ENCODE assay signal across 10 cellular contexts in genomic region chr15:80619677-80620076, GRCh38.
A peak's percentile ranks its signal among the peaks of the same experiment; 100 is the strongest.
DNase-seq lines count a peak whose midpoint lies in the region; ATAC-seq, FAIRE-seq and TF ChIP-seq lines count a peak whose summit lies in the region.
"Had no signal": no experiment of that assay in that cellular context is flagged by ENCODE, and none has a peak within 500 bp of the region (broad histone marks: within the 10 kb centered on the region; RNA-seq: fewer than 3 reads in every experiment).

No MANE protein-coding gene starts in this region.

- H3K27ac ChIP-seq in colonic mucosa (no peak overlapping the region), liver (ENCODE audit: low read depth in 1 of 2, low read length in 2 of 2) (no peak overlapping the region)

- intact Hi-C loops in colonic mucosa (cut with DNase I), result loop anchor here (10.0 kb wide), 1 partner anchor 155 kb away; the partner anchor contains the start of gene CEMIP

- H3K4me1 ChIP-seq in BE2C (peaks cover 21% of the 10 kb centered on the region), colonic mucosa (no peaks in the 10 kb centered on the region), liver (ENCODE audit: control insufficient read depth in 4 of 4, insufficient read depth in 4 of 4, low read length in 3 of 4) (peaks cover 5 to 9% (median 8%) of the 10 kb centered on the region in 4 donors)

- H3K9me3 ChIP-seq in BE2C, result peaks cover 7% of the 10 kb centered on the region; the same call in 1 of the 2 replicates
- H3K9me3 ChIP-seq in colonic mucosa, result no peaks in the 10 kb centered on the region
- peaks cover 0 to 7% (median under 1%) of the 10 kb centered on the region in 4 donors for H3K9me3 ChIP-seq in liver (ENCODE audit: control insufficient read depth in 4 of 4, low read length in 3 of 4)

- TF ChIP-seq CTCF in BE2C (IDR thresholded peaks at IDR 0.05; ENCODE audit: low read depth, low read length) (0 out of 2 replicates have a peak, but pooled peaks have one; percentile 5), colonic mucosa (IDR thresholded peaks at IDR 0.05) (peak; percentile 30), liver (IDR thresholded peaks at IDR 0.05; ENCODE audit: low read depth, low read length, missing input control) (peak; percentile 33)

- no peaks in the 10 kb centered on the region for H3K27me3 ChIP-seq in BE2C
- H3K27me3 ChIP-seq in colonic mucosa, result no peaks in the 10 kb centered on the region
- H3K27me3 ChIP-seq in liver (ENCODE audit: control insufficient read depth in 4 of 4, insufficient read depth in 4 of 4, low read length in 3 of 4), result peaks cover 0 to under 1% (median 0%) of the 10 kb centered on the region in 4 donors

- H3K36me3 ChIP-seq in BE2C (no peaks in the 10 kb centered on the region), colonic mucosa (no peaks in the 10 kb centered on the region), liver (ENCODE audit: control insufficient read depth in 4 of 4, insufficient read depth in 3 of 4, low read depth in 1 of 4, low read length in 3 of 4) (no peaks in the 10 kb centered on the region)

- no peak for FAIRE-seq in HTR-8/SVneo (lab: Jason Lieb, UNC)
- FAIRE-seq: K562 had no signal

- H3K9ac ChIP-seq in colonic mucosa (ENCODE audit: low read depth in 2 of 2, low read length in 2 of 2) (no peak overlapping the region), liver (ENCODE audit: low read depth in 1 of 2, low read length in 2 of 2) (no peak overlapping the region)

- WGBS in liver, result 77% methylated on average over 1 of the region's 1 CpG

- H3K4me3 ChIP-seq in BE2C (ENCODE audit: low read depth, low read length), result no peak overlapping the region
- no peak overlapping the region for H3K4me3 ChIP-seq in colonic mucosa
- no peak overlapping the region for H3K4me3 ChIP-seq in liver (ENCODE audit: low read depth in 1 of 3, low read length in 3 of 3)
- H3K4me3 ChIP-seq: K562 had no signal

- ATAC-seq in HG03196 (IDR thresholded peaks at IDR 0.05; ENCODE audit: unreplicated experiment), result no peak
- ATAC-seq: activated CD8-positive, alpha-beta memory T cell treated with anti-CD3 and anti-CD28 coated beads, Interleukin-2, amount 10 ng/mL, durations not matched to agents 7 days and 5 days; K562 had no signal

- TF ChIP-seq RAD21 in liver (IDR thresholded peaks at IDR 0.05), result peak; percentile 42 to 69

- DNase-seq in BE2C (no peak), M059J (ENCODE audit: low read depth) (peak; percentile 38), colonic mucosa (no peak), HTR-8/SVneo (ENCODE audit: insufficient read length, low spot score) (no peak), NCI-H1105 treated with DMSO at 0.1 percent for 48 hours (lab: John Stamatoyannopoulos, UW) (no peak), NCI-H1048 (lab: John Stamatoyannopoulos, UW) (no peak)
- DNase-seq: activated CD8-positive, alpha-beta memory T cell treated with anti-CD3 and anti-CD28 coated beads, Interleukin-2, amount 10 ng/mL, durations not matched to agents 7 days and 5 days had no signal

TF ChIP-seq in liver, 16 proteins besides CTCF, POLR2A, EP300 and RAD21:
- TF ChIP-seq REST (IDR thresholded peaks at IDR 0.05), result no peak
- TF ChIP-seq NR2F2 (IDR thresholded peaks at IDR 0.05), result no peak
- TF ChIP-seq, protein P1, sequence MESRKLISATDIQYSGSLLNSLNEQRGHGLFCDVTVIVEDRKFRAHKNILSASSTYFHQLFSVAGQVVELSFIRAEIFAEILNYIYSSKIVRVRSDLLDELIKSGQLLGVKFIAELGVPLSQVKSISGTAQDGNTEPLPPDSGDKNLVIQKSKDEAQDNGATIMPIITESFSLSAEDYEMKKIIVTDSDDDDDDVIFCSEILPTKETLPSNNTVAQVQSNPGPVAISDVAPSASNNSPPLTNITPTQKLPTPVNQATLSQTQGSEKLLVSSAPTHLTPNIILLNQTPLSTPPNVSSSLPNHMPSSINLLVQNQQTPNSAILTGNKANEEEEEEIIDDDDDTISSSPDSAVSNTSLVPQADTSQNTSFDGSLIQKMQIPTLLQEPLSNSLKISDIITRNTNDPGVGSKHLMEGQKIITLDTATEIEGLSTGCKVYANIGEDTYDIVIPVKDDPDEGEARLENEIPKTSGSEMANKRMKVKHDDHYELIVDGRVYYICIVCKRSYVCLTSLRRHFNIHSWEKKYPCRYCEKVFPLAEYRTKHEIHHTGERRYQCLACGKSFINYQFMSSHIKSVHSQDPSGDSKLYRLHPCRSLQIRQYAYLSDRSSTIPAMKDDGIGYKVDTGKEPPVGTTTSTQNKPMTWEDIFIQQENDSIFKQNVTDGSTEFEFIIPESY (IDR thresholded peaks at IDR 0.05), result no peak
- TF ChIP-seq SP1 (IDR thresholded peaks at IDR 0.05), result no peak
- TF ChIP-seq HNF4G (IDR thresholded peaks at IDR 0.05), result no peak
TF ChIP-seq in liver: peak in this region for 0.
